ENCODE assay signal across 8 cellular contexts in the genomic region with DNA sequence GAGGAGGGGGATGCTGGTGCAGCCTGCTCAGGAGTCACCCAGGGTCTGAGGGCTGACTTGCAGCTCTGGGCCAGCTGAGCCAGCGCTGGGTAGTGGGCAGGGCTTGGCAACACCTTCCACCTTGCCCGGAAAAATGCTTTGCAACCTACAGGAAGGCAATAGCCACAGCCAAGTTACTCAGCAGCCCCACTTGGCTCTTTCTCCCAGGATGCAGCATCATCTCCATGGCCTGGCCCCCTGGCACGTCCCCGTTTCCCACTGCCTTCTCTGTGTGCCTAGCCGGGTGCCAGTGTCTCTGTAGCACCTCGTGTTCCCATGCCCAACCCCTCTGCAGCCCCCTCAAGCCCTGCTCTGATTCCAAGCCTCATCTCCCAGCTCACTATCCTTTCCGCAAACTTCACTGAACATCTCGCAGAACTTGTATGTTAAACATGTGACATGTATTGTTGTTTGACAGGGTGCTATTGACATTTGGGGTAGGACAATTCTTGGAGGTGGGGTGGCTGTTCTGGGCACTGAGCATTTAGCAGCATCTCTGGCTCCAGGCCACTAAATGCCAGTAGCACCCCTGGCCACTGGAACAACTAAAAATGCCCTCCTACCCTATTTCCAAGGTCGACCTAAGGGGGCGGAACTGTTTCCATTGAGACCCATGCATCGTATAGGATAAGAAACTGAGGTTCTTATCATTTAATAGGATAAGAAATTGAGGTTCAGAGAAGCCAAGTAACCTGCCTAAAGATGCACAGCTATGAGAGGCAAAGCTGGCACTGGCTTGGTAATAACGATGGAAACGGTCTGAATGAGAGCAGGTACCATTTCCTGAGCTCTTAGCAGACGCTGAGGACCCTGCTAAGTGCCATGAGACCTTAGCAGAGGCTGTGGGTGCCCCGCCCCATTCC. TPM values are rescaled to one million over a fixed set of nuclear protein-coding genes. Genes with fewer than 3 reads are reported as not detected.
DNase-seq lines count a peak whose midpoint lies in the region; ATAC-seq and TF ChIP-seq lines count a peak whose summit lies in the region.

No MANE protein-coding gene starts in this region.

- intact Hi-C loops in heart right ventricle (cut with DNase I) = loop anchor here in 2 of 10 donors (10.0 kb wide), 2 partner anchors 405 to 605 kb away; no protein-coding TSS in a partner anchor

- H3K4me1 ChIP-seq in heart right ventricle = peaks cover 17 to 56% (median 50%) of the 10 kb centered on the region in 9 donors
- peaks cover 0 to 44% of the 10 kb centered on the region in 2 donors for H3K4me1 ChIP-seq in right atrium auricular region

- 58 to 63% methylated on average over 15 of the region's 15 CpGs for WGBS in heart right ventricle, 2 donors

- H3K27me3 ChIP-seq in heart right ventricle (no peaks in the 10 kb centered on the region), right atrium auricular region (no peaks in the 10 kb centered on the region)

- peaks cover 0 to 2% (median 0%) of the 10 kb centered on the region in 11 donors for H3K9me3 ChIP-seq in heart right ventricle
- H3K9me3 ChIP-seq in right atrium auricular region = no peaks in the 10 kb centered on the region

- no peak for TF ChIP-seq CTCF in heart right ventricle (IDR thresholded peaks at IDR 0.05)
- TF ChIP-seq CTCF in right atrium auricular region (IDR thresholded peaks at IDR 0.05) = no peak
- no peak for TF ChIP-seq CTCF in fibroblast of the aortic adventitia (IDR thresholded peaks at IDR 0.05; ENCODE audit: insufficient read depth, low read length)

- H3K36me3 ChIP-seq in heart right ventricle (peaks cover 0 to 76% (median 13%) of the 10 kb centered on the region in 9 donors), right atrium auricular region (peaks cover 57% of the 10 kb centered on the region)

- DNase-seq in heart right ventricle (no peak), right atrium auricular region (ENCODE audit: low spot score) (no peak), NCI-H226 (peak; percentile 33), fibroblast of the aortic adventitia (ENCODE audit: low read depth) (peak; percentile 33), NCI-H82 (lab: John Stamatoyannopoulos, UW) (no peak), NCI-H2107 treated with DMSO at 0.1 percent for 48 hours (lab: John Stamatoyannopoulos, UW; ENCODE audit: unreplicated experiment) (no peak), activated gamma-delta T cell treated with Interleukin-2 at 50 U/mL for 16 hours (no peak)

- H3K4me3 ChIP-seq in heart right ventricle (no peak overlapping the region), right atrium auricular region (no peak overlapping the region), fibroblast of the aortic adventitia (ENCODE audit: low read depth, low read length) (no peak overlapping the region)

- H3K27ac ChIP-seq in heart right ventricle (peak overlapping the region in 7 of 10 donors; percentile 0 to 44 (median 40)), right atrium auricular region (peak overlapping the region in 1 of 2 donors; percentile 31)

- ATAC-seq in heart right ventricle (peak in 7 of 8 donors; percentile 16 to 81 (median 26)), HG03108 (IDR thresholded peaks at IDR 0.05; ENCODE audit: unreplicated experiment) (no peak)

RNA-seq across cellular contexts. Expression of gene DEXI, which starts 12.2 kb away (rescaled TPM):
- 100 to 1,000 TPM in 4 of 10 donors, 10 to 100 TPM in 6; 68.8 to 109 (median 81.6) TPM for total RNA-seq in heart right ventricle
- 100 to 1,000 TPM in 1 of 2 donors, 10 to 100 TPM in 1; 91.4 to 104 TPM for polyA plus RNA-seq in heart right ventricle
- 100 to 1,000 TPM; 129 to 164 TPM for total RNA-seq in right atrium auricular region
- 35.2 and 50.2 TPM in 2 replicates for total RNA-seq in fibroblast of the aortic adventitia (ENCODE audit: low replicate concordance)

RNA-seq across cellular contexts. Expression of gene CLEC16A, which starts 14.3 kb away (rescaled TPM):
- total RNA-seq in heart right ventricle (10 to 100 TPM; 17.2 to 30.8 (median 23.2) TPM), right atrium auricular region (10 to 100 TPM; 24.1 to 49.0 TPM), fibroblast of the aortic adventitia (ENCODE audit: low replicate concordance) (14.5 and 16.3 TPM in 2 replicates)
- 10 to 100 TPM; 12.1 to 16.7 TPM for polyA plus RNA-seq in heart right ventricle

RNA-seq across cellular contexts. Expression of gene CIITA, which starts 53.1 kb away (rescaled TPM):
- total RNA-seq in heart right ventricle (10 to 100 TPM in 3 of 10 donors, 1 to 10 TPM in 7; 5.1 to 50.8 (median 8.7) TPM), right atrium auricular region (1 to 10 TPM; 3.2 to 3.4 TPM), fibroblast of the aortic adventitia (ENCODE audit: low replicate concordance) (0.74 and 1.3 TPM in 2 replicates)
- polyA plus RNA-seq in heart right ventricle = 10 to 100 TPM in 1 of 2 donors, 1 to 10 TPM in 1; 2.1 to 25.3 TPM

Comparison
In these comparisons a context has a peak if more than half of its experiments do, and no peak if none do; other contexts are left out.
1. DNase-seq: peak in NCI-H226 (single experiment) and fibroblast of the aortic adventitia (single experiment); none in heart right ventricle (0 of 2), right atrium auricular region (single experiment), NCI-H82 (single experiment), NCI-H2107 treated with DMSO at 0.1 percent for 48 hours (single experiment) and activated gamma-delta T cell treated with Interleukin-2 at 50 U/mL for 16 hours (single experiment).